9 cellular contexts compared by ENCODE assay signal in genomic region chr9:99259231-99259918, GRCh38. TPM values are rescaled to one million over a fixed set of nuclear protein-coding genes. Genes with fewer than 3 reads are reported as not detected.
DNase-seq lines count a peak whose midpoint lies in the region; ATAC-seq and TF ChIP-seq lines count a peak whose summit lies in the region.
"Had no signal": no experiment of that assay in that cellular context is flagged by ENCODE, and none has a peak within 500 bp of the region (broad histone marks: within the 10 kb centered on the region; RNA-seq: fewer than 3 reads in every experiment).

No MANE protein-coding gene starts in this region.

- H3K9ac ChIP-seq in neuronal stem cell (ENCODE audit: low read depth, low read length, poor library complexity) = peak overlapping the region; percentile 17

- no peaks in the 10 kb centered on the region for H3K27me3 ChIP-seq in neuronal stem cell (ENCODE audit: control insufficient read depth in 3 of 3, insufficient read depth in 3 of 3, low read depth in 1 of 3, low read length in 3 of 3)

- H2BK15ac ChIP-seq in neuronal stem cell (ENCODE audit: low read length) = peak overlapping the region; percentile 69

- H2AK5ac ChIP-seq in neuronal stem cell (ENCODE audit: low read depth, low read length) = no peak overlapping the region

- no peak overlapping the region for H2BK120ac ChIP-seq in neuronal stem cell (ENCODE audit: low read depth, low read length)

- peak overlapping the region; percentile 50 for H2BK12ac ChIP-seq in neuronal stem cell (ENCODE audit: low read length)

- H3K4me1 ChIP-seq in neuronal stem cell (ENCODE audit: control insufficient read depth in 2 of 2, insufficient read depth in 1 of 2, low read depth in 1 of 2, low read length in 2 of 2) = peaks cover 0 to 7% of the 10 kb centered on the region in 2 donors

- peak overlapping the region; percentile 44 for H3K23ac ChIP-seq in neuronal stem cell (ENCODE audit: low read depth, low read length, poor library complexity)

- H4K91ac ChIP-seq in neuronal stem cell (ENCODE audit: low read depth, low read length, poor library complexity) = no peak overlapping the region

- H2BK5ac ChIP-seq in neuronal stem cell (ENCODE audit: low read length) = peak overlapping the region; percentile 42

- WGBS in neuronal stem cell (ENCODE audit: extremely low coverage in 2 of 2, insufficient read length in 2 of 2, insufficient replicate concordance in 1 of 2), 2 donors = no CpG with 5 or more reads among the region's 27 CpGs

- H3K36me3 ChIP-seq in neuronal stem cell (replicated peaks in 1 of 2; ENCODE audit: control insufficient read depth in 2 of 2, insufficient read depth in 2 of 2, low read length in 2 of 2) = no peaks in the 10 kb centered on the region
- H3K36me3 ChIP-seq: neutrophil had no signal

- DNase-seq in NCI-H1092 (lab: John Stamatoyannopoulos, UW) = peak; percentile 59
- DNase-seq in activated effector memory CD4-positive, alpha-beta T cell treated with Interleukin-2 at 50 U/mL for 16 hours = peak; percentile 19
- peak; percentile 16 for DNase-seq in germinal center (ENCODE audit: low spot score)
- DNase-seq in neuronal stem cell (ENCODE audit: low spot score) = no peak
- DNase-seq in HEK293T (ENCODE audit: extremely low spot score) = no peak

- H3K27ac ChIP-seq in neuronal stem cell (replicated peaks; ENCODE audit: low read length) = no peak overlapping the region
- H3K27ac ChIP-seq: neutrophil had no signal

- H3K79me1 ChIP-seq in neuronal stem cell (ENCODE audit: low read depth, low read length) = no peaks in the 10 kb centered on the region

- ATAC-seq in GM18505 (IDR thresholded peaks at IDR 0.05; ENCODE audit: unreplicated experiment) (peak; percentile 59), GM19328 (IDR thresholded peaks at IDR 0.05; ENCODE audit: unreplicated experiment) (no peak), HG02623 (IDR thresholded peaks at IDR 0.05; ENCODE audit: unreplicated experiment) (no peak)

- peak; percentile 63 for TF ChIP-seq POLR2A in GM18505 (IDR thresholded peaks at IDR 0.05; ENCODE audit: borderline replicate concordance, extremely low read depth, insufficient read depth, insufficient read length)

- POLR2A ChIA-PET in HEK293T (lab: Yijun Ruan, JAX) = no interaction called here

- H3K14ac ChIP-seq in neuronal stem cell (ENCODE audit: low read length) = no peak overlapping the region

- no peak overlapping the region for H3K4me2 ChIP-seq in neuronal stem cell (ENCODE audit: insufficient read depth, low read length, poor library complexity, severe bottlenecking)

- H3K9me3 ChIP-seq in neuronal stem cell (replicated peaks in 1 of 2; ENCODE audit: control insufficient read depth in 2 of 2, insufficient read depth in 1 of 2, low read depth in 1 of 2, low read length in 2 of 2) = no peaks in the 10 kb centered on the region
- H3K9me3 ChIP-seq: neutrophil had no signal

- peak overlapping the region; percentile 82 for H3K18ac ChIP-seq in neuronal stem cell (ENCODE audit: low read length)

- no peak overlapping the region for H3K4ac ChIP-seq in neuronal stem cell (ENCODE audit: low read length)

- CTCF ChIA-PET in HEK293T (lab: Yijun Ruan, JAX) = no interaction called here

- H3K4me3 ChIP-seq in neuronal stem cell (ENCODE audit: low read length in 2 of 2) = no peak overlapping the region

- peak overlapping the region; percentile 19 for H4K8ac ChIP-seq in neuronal stem cell (ENCODE audit: low read depth, low read length)

- peak overlapping the region; percentile 74 for H2AFZ ChIP-seq in neuronal stem cell (ENCODE audit: low read length)

TF ChIP-seq in HEK293T, 16 proteins besides CTCF, POLR2A, EP300 and RAD21:
- no peak for TF ChIP-seq TARDBP (IDR thresholded peaks at IDR 0.05)
- no peak for TF ChIP-seq ARNT (IDR thresholded peaks at IDR 0.05)
- TF ChIP-seq BHLHE40 (IDR thresholded peaks at IDR 0.05; ENCODE audit: borderline replicate concordance) = no peak
- no peak for TF ChIP-seq PKNOX1 (IDR thresholded peaks at IDR 0.05)
- TF ChIP-seq FOXK2 (IDR thresholded peaks at IDR 0.05) = no peak
- TF ChIP-seq SUZ12 (IDR thresholded peaks at IDR 0.05) = no peak
- no peak for TF ChIP-seq ELF4 (IDR thresholded peaks at IDR 0.05)
- no peak for TF ChIP-seq HDGF (IDR thresholded peaks at IDR 0.05; ENCODE audit: borderline replicate concordance)
- TF ChIP-seq FOXM1 (IDR thresholded peaks at IDR 0.05; ENCODE audit: borderline replicate concordance) = no peak
- no peak for TF ChIP-seq NFRKB (IDR thresholded peaks at IDR 0.05)
- no peak for TF ChIP-seq ZNF384 (IDR thresholded peaks at IDR 0.05)
- no peak for TF ChIP-seq SP1 (IDR thresholded peaks at IDR 0.05)
- TF ChIP-seq LEF1 (IDR thresholded peaks at IDR 0.05; ENCODE audit: borderline replicate concordance) = no peak
- TF ChIP-seq L3MBTL2 (conservative IDR thresholded peaks at IDR 0.05) = no peak
- TF ChIP-seq FOXA1 (IDR thresholded peaks at IDR 0.05) = no peak
- TF ChIP-seq CTBP1 (IDR thresholded peaks at IDR 0.05; ENCODE audit: borderline replicate concordance) = no peak

RNA-seq across cellular contexts. Expression of gene SEC61B, which starts 37.3 kb away (rescaled TPM):
- polyA plus RNA-seq in neuronal stem cell (2013, experiment 1 of 2) = 363 TPM
- polyA plus RNA-seq in neuronal stem cell (2013, experiment 2 of 2) = 364 TPM

RNA-seq across cellular contexts. Expression of gene ALG2, which starts 37.6 kb away (rescaled TPM):
- 18.1 TPM for polyA plus RNA-seq in neuronal stem cell (2013, experiment 1 of 2)
- polyA plus RNA-seq in neuronal stem cell (2013, experiment 2 of 2) = 17.7 TPM

Comparison
In these comparisons a context has a peak if more than half of its experiments do, and no peak if none do; other contexts are left out.
1. DNase-seq: peak in NCI-H1092 (single experiment), activated effector memory CD4-positive, alpha-beta T cell treated with Interleukin-2 at 50 U/mL for 16 hours (single experiment) and germinal center (single experiment); none in neuronal stem cell (single experiment) and HEK293T (single experiment).